2 cellular contexts compared by ENCODE assay signal in genomic region chr7:105773030-105773460, GRCh38.
TF ChIP-seq lines count a peak whose summit lies in the region.

No MANE protein-coding gene starts in this region.

TF ChIP-seq in GM23338, 12 proteins besides CTCF, POLR2A, EP300 and RAD21:
- no peak for TF ChIP-seq POLR2AphosphoS5 (IDR thresholded peaks at IDR 0.05; ENCODE audit: low read depth)
- no peak for TF ChIP-seq NANOG (IDR thresholded peaks at IDR 0.05; ENCODE audit: borderline replicate concordance)
- TF ChIP-seq ZNF114 (CRISPR knock-in tag; IDR thresholded peaks at IDR 0.05): no peak
- no peak for TF ChIP-seq STAT1 (IDR thresholded peaks at IDR 0.05; ENCODE audit: unreplicated experiment)
- TF ChIP-seq ZNF331 (CRISPR knock-in tag; IDR thresholded peaks at IDR 0.05; ENCODE audit: low read depth): no peak
- no peak for TF ChIP-seq ZNF462 (CRISPR knock-in tag; IDR thresholded peaks at IDR 0.05)
- no peak for TF ChIP-seq EZH2phosphoT487 (IDR thresholded peaks at IDR 0.05; ENCODE audit: unreplicated experiment)
- TF ChIP-seq ETS1 (IDR thresholded peaks at IDR 0.05): no peak
- no peak for TF ChIP-seq EZH2 (IDR thresholded peaks at IDR 0.05; ENCODE audit: low read depth, unreplicated experiment)

TF ChIP-seq in IMR-90, 13 proteins besides CTCF, POLR2A, EP300 and RAD21:
- TF ChIP-seq MAZ (IDR thresholded peaks at IDR 0.05; ENCODE audit: borderline replicate concordance, low read depth, low read length) (no peak), RCOR1 (IDR thresholded peaks at IDR 0.05; ENCODE audit: insufficient replicate concordance, low read length) (no peak), NFE2L2 (IDR thresholded peaks at IDR 0.05; ENCODE audit: low read depth, low read length) (no peak), FOS (IDR thresholded peaks at IDR 0.05; ENCODE audit: low read depth, low read length) (no peak), MXI1 (IDR thresholded peaks at IDR 0.05; ENCODE audit: borderline replicate concordance, low read depth, low read length) (no peak), MAFK (IDR thresholded peaks at IDR 0.05; ENCODE audit: low read depth, low read length) (no peak), ELK1 (IDR thresholded peaks at IDR 0.05; ENCODE audit: borderline replicate concordance, low read depth, low read length) (no peak), CEBPB (IDR thresholded peaks at IDR 0.05; ENCODE audit: low read depth, low read length) (no peak), BHLHE40 (IDR thresholded peaks at IDR 0.05; ENCODE audit: low read depth, low read length) (no peak), RFX5 (IDR thresholded peaks at IDR 0.05; ENCODE audit: low read depth, low read length) (no peak)
